7 cellular contexts compared by ENCODE assay signal in genomic region chr1:52727114-52727586, GRCh38. TPM values are rescaled to one million over a fixed set of nuclear protein-coding genes. Genes with fewer than 3 reads are reported as not detected.
A peak's percentile ranks its signal among the peaks of the same experiment; 100 is the strongest.
DNase-seq lines count a peak whose midpoint lies in the region; ATAC-seq, FAIRE-seq and TF ChIP-seq lines count a peak whose summit lies in the region.

No MANE protein-coding gene starts in this region.

- no peak for TF ChIP-seq RAD21 in GM12878 (IDR thresholded peaks at IDR 0.05; ENCODE audit: insufficient read depth, low read depth, low read length)

- H3K36me3 ChIP-seq in ES-I3 (ENCODE audit: insufficient read depth, low read length): no peaks in the 10 kb centered on the region
- H3K36me3 ChIP-seq in MG63: no peaks in the 10 kb centered on the region
- H3K36me3 ChIP-seq in GM12878 (ENCODE audit: control insufficient read depth in 2 of 2, insufficient read depth in 2 of 2, low read length in 1 of 2): no peaks in the 10 kb centered on the region

- no peak for TF ChIP-seq POLR2A in GM12878 (IDR thresholded peaks at IDR 0.05; ENCODE audit: low read depth, low read length)

- intact Hi-C loops in GM12878 (cut with micrococcal nuclease; ENCODE audit: unreplicated experiment): no loop called here

- ATAC-seq in GM12878 (peak; percentile 27), GM21825 (IDR thresholded peaks at IDR 0.05; ENCODE audit: unreplicated experiment) (no peak)
- ATAC-seq in stimulated activated naive CD8-positive, alpha-beta T cell treated with anti-CD3 and anti-CD28 coated beads, Interleukin-15, Interleukin-2, amounts not matched to agents 100 U/mL and 50 U/mL, for 24 hours: no peak

- H2AFZ ChIP-seq in GM12878 (ENCODE audit: control insufficient read depth, low read depth, low read length): peak overlapping the region; percentile 74

- H3K4me3 ChIP-seq in MG63 (peak overlapping the region; percentile 80), GM12878 (peak overlapping the region; percentile 94)

- peak overlapping the region; percentile 82 for H3K4me2 ChIP-seq in GM12878 (ENCODE audit: control insufficient read depth, insufficient read depth)

- POLR2A ChIA-PET in GM12878 (lab: Charles Lee): interaction anchor here (0.6 to 2.1 kb wide), 4 partner anchors 8 to 28 kb away, joined by 3 to 7 read pairs (median 6); no protein-coding TSS in a partner anchor

- TF ChIP-seq EP300 in GM12878 (IDR thresholded peaks at IDR 0.05; ENCODE audit: borderline replicate concordance in 1 of 2, control insufficient read depth in 1 of 2, low read depth in 2 of 2, low read length in 2 of 2): no peak

- no peak for TF ChIP-seq CTCF in GM12878 (IDR thresholded peaks at IDR 0.05 in 2 of 3, conservative IDR thresholded peaks at IDR 0.05 in 1 of 3; ENCODE audit: control insufficient read depth in 2 of 3, extremely low read depth in 1 of 3, insufficient read depth in 1 of 3, low read depth in 3 of 3, low read length in 3 of 3)

- CTCF ChIA-PET in GM12878 (lab: Yijun Ruan, JAX): interaction anchor here (0.5 to 1.9 kb wide), 8 partner anchors 14 to 135 kb away, joined by 3 to 4 read pairs (median 3); no protein-coding TSS in a partner anchor

- H3K27me3 ChIP-seq in MG63 (no peaks in the 10 kb centered on the region), GM12878 (replicated peaks in 1 of 2; ENCODE audit: control insufficient read depth in 2 of 2, insufficient read depth in 2 of 2, low read length in 1 of 2) (no peaks in the 10 kb centered on the region)

- RAD21 ChIA-PET in GM12878 (lab: Charles Lee; ENCODE audit: unreplicated experiment): interaction anchor here (1.0 to 2.3 kb wide), 2 partner anchors 116 to 140 kb away, joined by 5 to 12 read pairs; partner anchors contain the start of gene ZYG11A

- no peaks in the 10 kb centered on the region for H4K20me1 ChIP-seq in GM12878 (ENCODE audit: control insufficient read depth, insufficient read depth)

- H3K79me2 ChIP-seq in GM12878 (ENCODE audit: control insufficient read depth, insufficient read depth, low read length): peaks cover 12% of the 10 kb centered on the region

- in situ Hi-C loops in GM12878 (cut with MboI): no loop called here

- under 1% methylated on average over 14 of the region's 14 CpGs for WGBS in GM12878 (ENCODE audit: insufficient coverage, insufficient replicate concordance, low lambda C conversion rate, missing lambda C conversion rate)

- SMC1A ChIA-PET in GM12878 (lab: Charles Lee; ENCODE audit: uncharacterized antibody, unreplicated experiment): interaction anchor here (1.8 to 2.1 kb wide), 2 partner anchors 25 to 323 kb away, joined by 5 to 6 read pairs; partner anchors contain the start of genes ORC1 and PRPF38A

- no TSS peak for BruUV-seq in GM12878 (replicated peaks; lab: Mats Ljungman, UMichigan)

- H3K4me1 ChIP-seq in ES-I3 (ENCODE audit: insufficient read depth, low read length): peaks cover 5% of the 10 kb centered on the region
- H3K4me1 ChIP-seq in GM12878 (ENCODE audit: control insufficient read depth, insufficient read depth, low read length): no peaks in the 10 kb centered on the region; the same call in 1 of the 2 replicates

- FAIRE-seq in GM12878 (lab: Jason Lieb, UNC): peak; percentile 47

- peak overlapping the region; percentile 17; the same call in 1 of the 2 replicates for H3K27ac ChIP-seq in GM12878 (ENCODE audit: control insufficient read depth, insufficient read depth)

- peak overlapping the region; percentile 57 for H3K9ac ChIP-seq in ES-I3 (ENCODE audit: low read depth, low read length)
- peak overlapping the region; percentile 68 for H3K9ac ChIP-seq in GM12878 (ENCODE audit: control insufficient read depth, insufficient read depth, low read length)

- DNase-seq in MG63 (no peak), GM12878 (ENCODE audit: low read depth, low spot score) (no peak), inferior parietal cortex (ENCODE audit: extremely low spot score) (peak; percentile 23), GF-D8 (lab: John Stamatoyannopoulos, UW) (no peak)
- DNase-seq in stimulated activated naive CD8-positive, alpha-beta T cell treated with anti-CD3 and anti-CD28 coated beads, Interleukin-15, Interleukin-2, amounts not matched to agents 100 U/mL and 50 U/mL, for 24 hours: peak; percentile 24

- no peaks in the 10 kb centered on the region for H3K9me3 ChIP-seq in ES-I3 (ENCODE audit: control insufficient read depth, insufficient read depth, low read length)
- no peaks in the 10 kb centered on the region for H3K9me3 ChIP-seq in MG63
- H3K9me3 ChIP-seq in GM12878 (replicated peaks; ENCODE audit: control insufficient read depth, insufficient read depth, low read length): no peaks in the 10 kb centered on the region

TF ChIP-seq in GM12878, 131 proteins besides CTCF, POLR2A, EP300 and RAD21:
- TF ChIP-seq ESRRA (IDR thresholded peaks at IDR 0.05; ENCODE audit: low read length): no peak
- no peak for TF ChIP-seq IKZF1 (conservative IDR thresholded peaks at IDR 0.05)
- peak; percentile 8 for TF ChIP-seq NBN (IDR thresholded peaks at IDR 0.05)
- TF ChIP-seq SMAD1 (IDR thresholded peaks at IDR 0.05; ENCODE audit: low read depth, partially characterized antibody): no peak
- no peak for TF ChIP-seq POLR2AphosphoS5 (IDR thresholded peaks at IDR 0.05; ENCODE audit: low read length)
- TF ChIP-seq RAD51 (IDR thresholded peaks at IDR 0.05): no peak
- TF ChIP-seq IRF5 (IDR thresholded peaks at IDR 0.05; ENCODE audit: borderline replicate concordance): no peak
- 0 out of 2 replicates have a peak, but pooled peaks have one; percentile 29 for TF ChIP-seq MLLT1 (IDR thresholded peaks at IDR 0.05)

RNA-seq across cellular contexts. Expression of gene ZYG11B, which starts 0.9 kb away (rescaled TPM):
- 9.9 and 15.8 TPM in 2 replicates for total RNA-seq in MG63 (2014; rRNA removed; shearing (Covaris generic); ENCODE audit: low replicate concordance)
- 22.4 and 24.8 TPM in 2 replicates for total RNA-seq in GM12878 (2013; cell fraction: nucleolus; rRNA removed)
- total RNA-seq in GM12878 (2014; rRNA removed) (8.5 and 11.7 TPM in 2 replicates), GM12878 (2014; rRNA removed; fragmentation: Illumina TruSeq; extraction: Trizol) (8.1 and 8.4 TPM in 2 replicates), GM12878 (2021) (8.0 and 8.6 TPM in 2 replicates)
- 1.4 TPM for polyA plus RNA-seq in GM12878 (2011; ENCODE audit: low read depth)
- polyA plus RNA-seq in GM12878 (2011; rRNA removed) (7.8 and 10.0 TPM in 2 replicates), GM12878 (2014; fragmentation: Illumina TruSeq; extraction: Trizol) (4.4 and 5.0 TPM in 2 replicates), GM12878 (2014; fragmentation: Nextera tagmentation; extraction: Ambion mirVana) (1 to 10 TPM; 1.8 to 2.6 TPM), GM12878 (2014; rRNA removed) (3.5 and 4.0 TPM in 2 replicates), GM12878 (2016; fragmentation: Nextera tagmentation; extraction: Ambion mirVana) (1 to 10 TPM; 4.2 to 6.3 TPM)
- 4.4 and 4.5 TPM in 2 replicates for polyA plus RNA-seq in GM12878 (2011; cell fraction: cytosol; rRNA removed)
- 2.0 and 2.6 TPM in 2 replicates for polyA plus RNA-seq in GM12878 (2011; cell fraction: nucleus; rRNA removed)
- polyA plus RNA-seq in GM12878 (2012): 2.2 and 3.3 TPM in 2 replicates
- polyA minus RNA-seq in GM12878 (2011; rRNA and poly(A)+ RNA removed): 22.2 and 22.4 TPM in 2 replicates
- polyA minus RNA-seq in GM12878 (2011; cell fraction: cytosol; rRNA and poly(A)+ RNA removed): 3.9 and 6.1 TPM in 2 replicates
- 8.2 and 8.9 TPM in 2 replicates for polyA minus RNA-seq in GM12878 (2011; cell fraction: nucleus; rRNA and poly(A)+ RNA removed)

RNA-seq across cellular contexts. Expression of gene COA7, which starts 29.0 kb away (rescaled TPM):
- 16.9 and 37.1 TPM in 2 replicates for total RNA-seq in MG63 (2014; rRNA removed; shearing (Covaris generic); ENCODE audit: low replicate concordance)
- 3.2 and 4.1 TPM in 2 replicates for total RNA-seq in GM12878 (2013; cell fraction: nucleolus; rRNA removed)
- total RNA-seq in GM12878 (2014; rRNA removed) (6.8 and 7.5 TPM in 2 replicates), GM12878 (2014; rRNA removed; fragmentation: Illumina TruSeq; extraction: Trizol) (17.3 and 18.4 TPM in 2 replicates), GM12878 (2021) (20.0 and 20.2 TPM in 2 replicates)
- 7.8 TPM for polyA plus RNA-seq in GM12878 (2011; ENCODE audit: low read depth)
- polyA plus RNA-seq in GM12878 (2011; rRNA removed) (13.7 and 16.1 TPM in 2 replicates), GM12878 (2014; fragmentation: Illumina TruSeq; extraction: Trizol) (15.4 and 15.7 TPM in 2 replicates), GM12878 (2014; fragmentation: Nextera tagmentation; extraction: Ambion mirVana) (10 to 100 TPM; 12.4 to 13.4 TPM), GM12878 (2014; rRNA removed) (13.1 and 14.0 TPM in 2 replicates), GM12878 (2016; fragmentation: Nextera tagmentation; extraction: Ambion mirVana) (10 to 100 TPM; 15.4 to 19.6 TPM)
- 14.9 and 19.2 TPM in 2 replicates for polyA plus RNA-seq in GM12878 (2011; cell fraction: cytosol; rRNA removed)
- polyA plus RNA-seq in GM12878 (2011; cell fraction: nucleus; rRNA removed): 3.9 and 4.1 TPM in 2 replicates
- 7.1 and 9.2 TPM in 2 replicates for polyA plus RNA-seq in GM12878 (2012)
- polyA minus RNA-seq in GM12878 (2011; rRNA and poly(A)+ RNA removed): 19.2 and 23.5 TPM in 2 replicates
- polyA minus RNA-seq in GM12878 (2011; cell fraction: cytosol; rRNA and poly(A)+ RNA removed): 4.9 and 5.6 TPM in 2 replicates
- polyA minus RNA-seq in GM12878 (2011; cell fraction: nucleus; rRNA and poly(A)+ RNA removed): 0.97 and 2.4 TPM in 2 replicates

Comparison
In these comparisons a context has a peak if more than half of its experiments do, and no peak if none do; other contexts are left out.
1. DNase-seq: peak in inferior parietal cortex (single experiment) and stimulated activated naive CD8-positive, alpha-beta T cell treated with anti-CD3 and anti-CD28 coated beads, Interleukin-15, Interleukin-2, amounts not matched to agents 100 U/mL and 50 U/mL, for 24 hours (single experiment); none in MG63 (single experiment), GM12878 (single experiment) and GF-D8 (single experiment).